Comparison of ENCODE assay signal across 8 cellular contexts in genomic region chr7:88217675-88218427, GRCh38. TPM values are rescaled to one million over a fixed set of nuclear protein-coding genes. Genes with fewer than 3 reads are reported as not detected.
DNase-seq lines count a peak whose midpoint lies in the region; ATAC-seq and TF ChIP-seq lines count a peak whose summit lies in the region.

No MANE protein-coding gene starts in this region.

- H3K4me1 ChIP-seq in GM23338 (ENCODE audit: insufficient read depth) (peaks cover 51% of the 10 kb centered on the region), neural progenitor cell (peaks cover 16% of the 10 kb centered on the region), body of pancreas (peaks cover 20% of the 10 kb centered on the region)

- H3K4me3 Mint-ChIP-seq in GM23338 (peak overlapping the region; percentile 87), neural progenitor cell (peak overlapping the region; percentile 95)

- peak overlapping the region; percentile 84 for H3K27ac Mint-ChIP-seq in GM23338
- H3K27ac Mint-ChIP-seq in neural progenitor cell, result no peak overlapping the region

- peak; percentile 63 for DNase-seq in GM23338 (ENCODE audit: low spot score)
- DNase-seq in Kasumi-1 (lab: John Stamatoyannopoulos, UW), result peak; percentile 29 to 66
- no peak for DNase-seq in brain microvascular endothelial cell
- no peak for DNase-seq in neural progenitor cell (ENCODE audit: low spot score)
- no peak for DNase-seq in SIG-M5 (lab: John Stamatoyannopoulos, UW)
- DNase-seq in body of pancreas, result no peak
- no peak for DNase-seq in left ventricle myocardium superior

- WGBS in body of pancreas, 2 donors, result 24 to 29% methylated on average over 1 of the region's 1 CpG

- in situ Hi-C loops in brain microvascular endothelial cell (cut with HindIII; ENCODE audit: low pct_ligation_motif_present, low sequenced_read_pairs), result no loop called here

- H4K20me1 ChIP-seq in GM23338 (replicated peaks; ENCODE audit: insufficient read depth) (0 out of 2 replicates have a peak, but pooled peaks cover 3% of the 10 kb centered on the region), neural progenitor cell (ENCODE audit: low read depth) (peaks cover 20% of the 10 kb centered on the region)

- peaks cover 25% of the 10 kb centered on the region for H3K36me3 Mint-ChIP-seq in GM23338 (ENCODE audit: low read depth)
- peaks cover 18% of the 10 kb centered on the region for H3K36me3 Mint-ChIP-seq in neural progenitor cell

- peaks cover 5% of the 10 kb centered on the region for H3K27me3 Mint-ChIP-seq in GM23338 (ENCODE audit: insufficient read depth, low read depth, poor library complexity)
- no peaks in the 10 kb centered on the region for H3K27me3 Mint-ChIP-seq in neural progenitor cell (ENCODE audit: insufficient read depth, low read depth)

- H2AFZ ChIP-seq in GM23338, result no peak overlapping the region
- no peak overlapping the region for H2AFZ ChIP-seq in neural progenitor cell (replicated peaks)

- no peak for TF ChIP-seq POLR2A in body of pancreas (IDR thresholded peaks at IDR 0.05)

- H3K9ac ChIP-seq in neural progenitor cell, result no peak overlapping the region

- H3K9me3 ChIP-seq in neural progenitor cell (ENCODE audit: low read depth) (no peaks in the 10 kb centered on the region), body of pancreas (no peaks in the 10 kb centered on the region)

- H3K36me3 ChIP-seq in GM23338 (ENCODE audit: insufficient read depth) (no peaks in the 10 kb centered on the region), brain microvascular endothelial cell (replicated peaks) (peaks cover 30% of the 10 kb centered on the region), neural progenitor cell (no peaks in the 10 kb centered on the region), body of pancreas (replicated peaks in 1 of 2; ENCODE audit: insufficient read depth in 1 of 2, low read depth in 2 of 2) (peaks cover 0 to 8% of the 10 kb centered on the region in 2 donors)

- peaks cover 40% of the 10 kb centered on the region for H3K79me2 ChIP-seq in GM23338 (replicated peaks; ENCODE audit: insufficient read depth)
- H3K79me2 ChIP-seq in neural progenitor cell (ENCODE audit: low read depth), result peaks cover 36% of the 10 kb centered on the region

- peak overlapping the region; percentile 100 for H3K4me2 ChIP-seq in GM23338
- H3K4me2 ChIP-seq in neural progenitor cell, result peak overlapping the region; percentile 94

- H3K4me1 Mint-ChIP-seq in GM23338, result peaks cover 50% of the 10 kb centered on the region
- peaks cover 25% of the 10 kb centered on the region for H3K4me1 Mint-ChIP-seq in neural progenitor cell

- H3K27ac ChIP-seq in GM23338 (ENCODE audit: low read depth) (no peak overlapping the region; the same call in 1 of the 2 replicates), brain microvascular endothelial cell (no peak overlapping the region), neural progenitor cell (no peak overlapping the region), body of pancreas (peak overlapping the region in 1 of 4 donors; percentile 95)

- H3K27me3 ChIP-seq in GM23338 (ENCODE audit: insufficient read depth) (no peaks in the 10 kb centered on the region), brain microvascular endothelial cell (replicated peaks) (no peaks in the 10 kb centered on the region), neural progenitor cell (no peaks in the 10 kb centered on the region), body of pancreas (no peaks in the 10 kb centered on the region)

- ATAC-seq in GM18517 (IDR thresholded peaks at IDR 0.05; ENCODE audit: unreplicated experiment), result peak; percentile 88
- peak; percentile 10; the same call in 2 of the 3 replicates for ATAC-seq in GM23338
- ATAC-seq in body of pancreas, result no peak
- no peak for ATAC-seq in left ventricle myocardium superior

- peak overlapping the region; percentile 92 for H3K4me3 ChIP-seq in GM23338
- H3K4me3 ChIP-seq in brain microvascular endothelial cell (ENCODE audit: low read depth, low read length), result peak overlapping the region; percentile 93
- H3K4me3 ChIP-seq in neural progenitor cell, result peak overlapping the region; percentile 77
- no peak overlapping the region for H3K4me3 ChIP-seq in body of pancreas

- H3K9me2 ChIP-seq in GM23338 (ENCODE audit: insufficient read depth), result no peaks in the 10 kb centered on the region

- TF ChIP-seq CTCF in GM23338 (conservative IDR thresholded peaks at IDR 0.05; ENCODE audit: low read depth in 2 of 2) (no peak), brain microvascular endothelial cell (IDR thresholded peaks at IDR 0.05; ENCODE audit: low read depth, low read length, missing control alignments) (no peak), neural progenitor cell (IDR thresholded peaks at IDR 0.05) (no peak), body of pancreas (IDR thresholded peaks at IDR 0.05) (no peak)

- intact Hi-C loops in body of pancreas (cut with DNase I) (no loop called here), left ventricle myocardium superior (cut with micrococcal nuclease) (no loop called here)

- no peaks in the 10 kb centered on the region for H3F3A ChIP-seq in GM23338 (replicated peaks; ENCODE audit: low read depth)
- peaks cover 3% of the 10 kb centered on the region for H3F3A ChIP-seq in neural progenitor cell (ENCODE audit: low read depth)

- no peaks in the 10 kb centered on the region for H3K9me3 Mint-ChIP-seq in GM23338
- H3K9me3 Mint-ChIP-seq in neural progenitor cell, result peaks cover 3% of the 10 kb centered on the region

TF ChIP-seq in GM23338, 12 proteins besides CTCF, POLR2A, EP300 and RAD21:
- no peak for TF ChIP-seq ZNF114 (CRISPR knock-in tag; IDR thresholded peaks at IDR 0.05)
- TF ChIP-seq ETS1 (IDR thresholded peaks at IDR 0.05), result no peak
- TF ChIP-seq POLR2AphosphoS5 (IDR thresholded peaks at IDR 0.05; ENCODE audit: low read depth), result no peak
- no peak for TF ChIP-seq EZH2 (IDR thresholded peaks at IDR 0.05; ENCODE audit: low read depth, unreplicated experiment)
- TF ChIP-seq CREB1 (CRISPR knock-in tag; IDR thresholded peaks at IDR 0.05; ENCODE audit: low read depth), result no peak
- no peak for TF ChIP-seq STAT1 (IDR thresholded peaks at IDR 0.05; ENCODE audit: unreplicated experiment)
- TF ChIP-seq ZNF331 (CRISPR knock-in tag; IDR thresholded peaks at IDR 0.05; ENCODE audit: low read depth), result no peak
- no peak for TF ChIP-seq NANOG (IDR thresholded peaks at IDR 0.05; ENCODE audit: borderline replicate concordance)
- no peak for TF ChIP-seq JUNB (IDR thresholded peaks at IDR 0.05; ENCODE audit: unreplicated experiment)
TF ChIP-seq in GM23338: peak in this region for 0.

RNA-seq across cellular contexts. Expression of gene SRI, which starts 2.0 kb away (rescaled TPM):
- total RNA-seq in GM23338 (2014; rRNA removed; shearing (Covaris generic)), result 141 and 169 TPM in 2 replicates
- 288 and 321 TPM in 2 replicates for polyA plus RNA-seq in GM23338 (2016; fragmentation: Nextera tagmentation; extraction: Ambion mirVana)
- 60.6 and 136 TPM in 2 replicates for total RNA-seq in neural progenitor cell (ENCODE audit: low replicate concordance)
- 10 to 100 TPM; 23.1 to 36.3 TPM for total RNA-seq in body of pancreas
- 88.9 TPM for total RNA-seq in left ventricle myocardium superior

Comparison
In these comparisons a context has a peak if more than half of its experiments do, and no peak if none do; other contexts are left out.
1. ATAC-seq: peak in GM18517 (single experiment) and GM23338 (single experiment); none in body of pancreas (single experiment) and left ventricle myocardium superior (single experiment).
2. DNase-seq: peak in GM23338 (single experiment) and Kasumi-1 (2 of 2); none in brain microvascular endothelial cell (single experiment), neural progenitor cell (single experiment), SIG-M5 (single experiment), body of pancreas (0 of 4) and left ventricle myocardium superior (single experiment).
3. H3K4me3 ChIP-seq: peak in GM23338 (single experiment), brain microvascular endothelial cell (single experiment) and neural progenitor cell (single experiment); none in body of pancreas (0 of 2).